In genomic region chr7:55871932-55872485, GRCh38 we compare ENCODE assay signal across 8 cellular contexts. TPM values are rescaled to one million over a fixed set of nuclear protein-coding genes. Genes with fewer than 3 reads are reported as not detected.
"Had no signal": no experiment of that assay in that cellular context is flagged by ENCODE, and none has a peak within 500 bp of the region (broad histone marks: within the 10 kb centered on the region; RNA-seq: fewer than 3 reads in every experiment).

No MANE protein-coding gene starts in this region.

- DNase-seq: H7, HCEC 1CT, KG1 had no signal

- H3K4me3 ChIP-seq: GM23338 had no signal

- H3K4me1 Mint-ChIP-seq: GM23338, IgD-negative memory B cell had no signal

- H3K4me3 Mint-ChIP-seq: GM23338, IgD-negative memory B cell had no signal

- H3K4me2 ChIP-seq: GM23338 had no signal

- H3K36me3 Mint-ChIP-seq: IgD-negative memory B cell had no signal

- H3K27me3 Mint-ChIP-seq: IgD-negative memory B cell had no signal

- FAIRE-seq: HTR-8/SVneo had no signal

- ATAC-seq: GM23338 had no signal

- H3K27ac Mint-ChIP-seq: GM23338, IgD-negative memory B cell had no signal

RNA-seq across cellular contexts. Expression of gene SEPTIN14, which starts 9.5 kb away (rescaled TPM):
- total RNA-seq: GM23338, H4, H7, HT-29 had no signal
- polyA plus RNA-seq: GM23338, IgD-negative memory B cell had no signal
